Comparison of ENCODE assay signal across 24 cellular contexts in genomic region chr7:128735433-128735832, GRCh38. TPM values are rescaled to one million over a fixed set of nuclear protein-coding genes. Genes with fewer than 3 reads are reported as not detected.
DNase-seq lines count a peak whose midpoint lies in the region; ATAC-seq and TF ChIP-seq lines count a peak whose summit lies in the region.
"Had no signal": no experiment of that assay in that cellular context is flagged by ENCODE, and none has a peak within 500 bp of the region (broad histone marks: within the 10 kb centered on the region; RNA-seq: fewer than 3 reads in every experiment).

No MANE protein-coding gene starts in this region.

- H3K9me3 Mint-ChIP-seq in activated B cell treated with CpG ODN at 0.5 μM for 24 hours, result no peaks in the 10 kb centered on the region
- no peaks in the 10 kb centered on the region for H3K9me3 Mint-ChIP-seq in stimulated activated memory B cell treated with anti-CD40 and anti-IgM and Interleukin-4, amounts not matched to agents 10 μg/mL and 1 μg/mL and 100 μg/mL, for 72 hours
- H3K9me3 Mint-ChIP-seq in stimulated activated effector memory CD8-positive, alpha-beta T cell treated with anti-CD3 and anti-CD28 coated beads, Interleukin-12 subunit alpha, Interleukin-12 subunit beta, amount 100 ng/mL, for 72 hours, result no peaks in the 10 kb centered on the region
- H3K9me3 Mint-ChIP-seq: activated CD4-positive, alpha-beta memory T cell treated with anti-CD3 and anti-CD28 coated beads, Interleukin-2, amount 10 ng/mL, durations not matched to agents 7 days and 5 days; dendritic cell treated with granulocyte-macrophage colony-stimulating factor and Interleukin-4, amounts not matched to agents 40 ng/mL and 50 ng/mL, for 4 days; T-helper 1 cell treated with Interleukin-12 subunit alpha and Interleukin-12 subunit beta and Interleukin-4 antibody, amounts not matched to agents 30 μg/mL and 1 μg/mL, for 36 hours had no signal

- no peak for ATAC-seq in activated B cell treated with CpG ODN at 0.5 μM for 24 hours (ENCODE audit: low read depth)
- peak; percentile 59 for ATAC-seq in stimulated activated memory B cell treated with anti-CD40 and anti-IgM and Interleukin-4, amounts not matched to agents 10 μg/mL and 1 μg/mL and 100 μg/mL, for 72 hours
- no peak for ATAC-seq in stimulated activated effector memory CD8-positive, alpha-beta T cell treated with anti-CD3 and anti-CD28 coated beads, Interleukin-12 subunit alpha, Interleukin-12 subunit beta, amount 100 ng/mL, for 72 hours
- ATAC-seq: heart left ventricle, right cardiac atrium had no signal

- intact Hi-C loops in activated B cell treated with CpG ODN at 0.5 μM for 24 hours (cut with micrococcal nuclease), result loop anchor here (5.0 to 10.0 kb wide), 2 partner anchors 321 to 393 kb away; partner anchors contain the start of gene RBM28

- peaks cover 4% of the 10 kb centered on the region for H3K27me3 Mint-ChIP-seq in activated B cell treated with CpG ODN at 0.5 μM for 24 hours
- H3K27me3 Mint-ChIP-seq in stimulated activated memory B cell treated with anti-CD40 and anti-IgM and Interleukin-4, amounts not matched to agents 10 μg/mL and 1 μg/mL and 100 μg/mL, for 72 hours, result no peaks in the 10 kb centered on the region

- no peak overlapping the region for H3K27ac Mint-ChIP-seq in activated B cell treated with CpG ODN at 0.5 μM for 24 hours
- peak overlapping the region; percentile 79 for H3K27ac Mint-ChIP-seq in stimulated activated memory B cell treated with anti-CD40 and anti-IgM and Interleukin-4, amounts not matched to agents 10 μg/mL and 1 μg/mL and 100 μg/mL, for 72 hours
- no peak overlapping the region for H3K27ac Mint-ChIP-seq in stimulated activated effector memory CD8-positive, alpha-beta T cell treated with anti-CD3 and anti-CD28 coated beads, Interleukin-12 subunit alpha, Interleukin-12 subunit beta, amount 100 ng/mL, for 72 hours
- H3K27ac Mint-ChIP-seq: activated CD4-positive, alpha-beta memory T cell treated with anti-CD3 and anti-CD28 coated beads, Interleukin-2, amount 10 ng/mL, durations not matched to agents 7 days and 5 days; T-helper 1 cell treated with Interleukin-12 subunit alpha and Interleukin-12 subunit beta and Interleukin-4 antibody, amounts not matched to agents 30 μg/mL and 1 μg/mL, for 36 hours had no signal

- peak overlapping the region; percentile 19 for H3K4me3 Mint-ChIP-seq in activated B cell treated with CpG ODN at 0.5 μM for 24 hours
- H3K4me3 Mint-ChIP-seq in stimulated activated memory B cell treated with anti-CD40 and anti-IgM and Interleukin-4, amounts not matched to agents 10 μg/mL and 1 μg/mL and 100 μg/mL, for 72 hours, result no peak overlapping the region
- no peak overlapping the region for H3K4me3 Mint-ChIP-seq in stimulated activated effector memory CD8-positive, alpha-beta T cell treated with anti-CD3 and anti-CD28 coated beads, Interleukin-12 subunit alpha, Interleukin-12 subunit beta, amount 100 ng/mL, for 72 hours
- H3K4me3 Mint-ChIP-seq: activated CD4-positive, alpha-beta memory T cell treated with anti-CD3 and anti-CD28 coated beads, Interleukin-2, amount 10 ng/mL, durations not matched to agents 7 days and 5 days; dendritic cell treated with granulocyte-macrophage colony-stimulating factor and Interleukin-4, amounts not matched to agents 40 ng/mL and 50 ng/mL, for 4 days; T-helper 1 cell treated with Interleukin-12 subunit alpha and Interleukin-12 subunit beta and Interleukin-4 antibody, amounts not matched to agents 30 μg/mL and 1 μg/mL, for 36 hours had no signal

- CTCF ChIA-PET in activated B cell treated with CpG ODN at 0.5 μM for 24 hours (lab: Charles Lee), result no interaction called here
- CTCF ChIA-PET in HEK293T (lab: Yijun Ruan, JAX), result interaction anchor here (1.1 kb wide), 1 partner anchor 64 kb away, joined by 3 read pairs; no protein-coding TSS in a partner anchor

- peaks cover 18% of the 10 kb centered on the region for H3K4me1 Mint-ChIP-seq in activated B cell treated with CpG ODN at 0.5 μM for 24 hours
- H3K4me1 Mint-ChIP-seq in stimulated activated memory B cell treated with anti-CD40 and anti-IgM and Interleukin-4, amounts not matched to agents 10 μg/mL and 1 μg/mL and 100 μg/mL, for 72 hours, result peaks cover 21% of the 10 kb centered on the region
- peaks cover 21% of the 10 kb centered on the region for H3K4me1 Mint-ChIP-seq in stimulated activated effector memory CD8-positive, alpha-beta T cell treated with anti-CD3 and anti-CD28 coated beads, Interleukin-12 subunit alpha, Interleukin-12 subunit beta, amount 100 ng/mL, for 72 hours

- DNase-seq in SKM-1 treated with dmso at 0.1 percent for 144 hours (lab: John Stamatoyannopoulos, UW; ENCODE audit: unreplicated experiment) (peak; percentile 47), SKM-1 (lab: John Stamatoyannopoulos, UW; ENCODE audit: unreplicated experiment) (no peak), NAMALWA (ENCODE audit: low spot score) (peak; percentile 81), activated B cell treated with CpG ODN at 0.5 μM for 24 hours (no peak), HEK293T (ENCODE audit: extremely low spot score) (no peak), kidney glomerular epithelial cell (lab: John Stamatoyannopoulos, UW) (no peak)
- no peak for DNase-seq in stimulated activated effector memory CD8-positive, alpha-beta T cell treated with anti-CD3 and anti-CD28 coated beads, Interleukin-12 subunit alpha, Interleukin-12 subunit beta, amount 100 ng/mL, for 72 hours (ENCODE audit: low spot score in 2 of 2)
- DNase-seq: activated CD4-positive, alpha-beta memory T cell treated with anti-CD3 and anti-CD28 coated beads, Interleukin-2, amount 10 ng/mL, durations not matched to agents 7 days and 5 days; activated naive CD4-positive, alpha-beta T cell; amygdala; C1 segment of cervical spinal cord; heart left ventricle; NCI-H1417; NCI-H524 treated with DMSO at 0.1 percent for 48 hours; occipital lobe; right cardiac atrium; SHP77 treated with DMSO at 0.1 percent for 48 hours had no signal

- H3K36me3 Mint-ChIP-seq in activated B cell treated with CpG ODN at 0.5 μM for 24 hours (ENCODE audit: low read depth), result peaks cover 7% of the 10 kb centered on the region
- H3K36me3 Mint-ChIP-seq in stimulated activated memory B cell treated with anti-CD40 and anti-IgM and Interleukin-4, amounts not matched to agents 10 μg/mL and 1 μg/mL and 100 μg/mL, for 72 hours, result no peaks in the 10 kb centered on the region
- H3K36me3 Mint-ChIP-seq in stimulated activated effector memory CD8-positive, alpha-beta T cell treated with anti-CD3 and anti-CD28 coated beads, Interleukin-12 subunit alpha, Interleukin-12 subunit beta, amount 100 ng/mL, for 72 hours, result peaks cover 10% of the 10 kb centered on the region

- POLR2A ChIA-PET in activated B cell treated with CpG ODN at 0.5 μM for 24 hours (lab: Charles Lee), result no interaction called here
- POLR2A ChIA-PET in HEK293T (lab: Yijun Ruan, JAX), result no interaction called here

- no peak for TF ChIP-seq CTCF in activated B cell treated with CpG ODN at 0.5 μM for 24 hours (IDR thresholded peaks at IDR 0.05)

TF ChIP-seq in HEK293T, 16 proteins besides CTCF, POLR2A, EP300 and RAD21:
- TF ChIP-seq PKNOX1 (IDR thresholded peaks at IDR 0.05) (no peak), FOXA1 (IDR thresholded peaks at IDR 0.05) (no peak), BHLHE40 (IDR thresholded peaks at IDR 0.05; ENCODE audit: borderline replicate concordance) (no peak)

RNA-seq across cellular contexts. Expression of gene CALU, which starts 3.7 kb away (rescaled TPM):
- 14.7 and 15.4 TPM in 2 replicates for total RNA-seq in activated B cell treated with CpG ODN at 0.5 μM for 24 hours

RNA-seq across cellular contexts. Expression of gene OPN1SW, which starts 40.2 kb away (rescaled TPM):
- total RNA-seq in activated B cell treated with CpG ODN at 0.5 μM for 24 hours, result not detected in 2 replicates
- total RNA-seq: A172; activated CD4-positive, alpha-beta memory T cell treated with anti-CD3 and anti-CD28 coated beads, Interleukin-2, amount 10 ng/mL, durations not matched to agents 7 days and 5 days; endothelial cell of umbilical vein; heart left ventricle; lower leg skin; occipital lobe; OCI-LY7; right cardiac atrium had no signal

RNA-seq across cellular contexts. Expression of gene CCDC136, which starts 56.3 kb away (rescaled TPM):
- total RNA-seq in activated B cell treated with CpG ODN at 0.5 μM for 24 hours, result 4.8 and 5.1 TPM in 2 replicates

Comparison
In these comparisons a context has a peak if more than half of its experiments do, and no peak if none do; other contexts are left out.
1. DNase-seq: peak in SKM-1 treated with dmso at 0.1 percent for 144 hours (single experiment) and NAMALWA (single experiment); none in SKM-1 (single experiment), activated B cell treated with CpG ODN at 0.5 μM for 24 hours (single experiment), stimulated activated effector memory CD8-positive, alpha-beta T cell treated with anti-CD3 and anti-CD28 coated beads, Interleukin-12 subunit alpha, Interleukin-12 subunit beta, amount 100 ng/mL, for 72 hours (0 of 2), HEK293T (single experiment) and kidney glomerular epithelial cell (single experiment).